Comparison of ENCODE assay signal across 10 cellular contexts in genomic region chr12:113955109-113955970, GRCh38. TPM values are rescaled to one million over a fixed set of nuclear protein-coding genes. Genes with fewer than 3 reads are reported as not detected.
DNase-seq lines count a peak whose midpoint lies in the region; ATAC-seq and TF ChIP-seq lines count a peak whose summit lies in the region.
"Had no signal": no experiment of that assay in that cellular context is flagged by ENCODE, and none has a peak within 500 bp of the region (broad histone marks: within the 10 kb centered on the region; RNA-seq: fewer than 3 reads in every experiment).

No MANE protein-coding gene starts in this region.

- peak; percentile 37 for DNase-seq in Daoy (ENCODE audit: low read depth)
- DNase-seq in HUDEP-2 (lab: John Stamatoyannopoulos, UW; ENCODE audit: unreplicated experiment in 76 of 76): peak in 44 of 76 experiments; percentile 1 to 58 (median 18)
- peak; percentile 72 for DNase-seq in WTC11 (ENCODE audit: low spot score)
- peak; percentile 34 for DNase-seq in kidney tubule cell (ENCODE audit: low spot score)
- no peak for DNase-seq in effector CD8-positive, alpha-beta T cell (lab: John Stamatoyannopoulos, UW)
- no peak for DNase-seq in globus pallidus (ENCODE audit: low spot score)
- DNase-seq: activated naive CD4-positive, alpha-beta T cell treated with anti-CD3 and anti-CD28 coated beads, Interleukin-2, amount 50 U/mL, for 16 hours; NCI-H446 had no signal

- ATAC-seq in WTC11: peak; percentile 94
- ATAC-seq in HG02610 (IDR thresholded peaks at IDR 0.05; ENCODE audit: unreplicated experiment): no peak
- ATAC-seq in HG02588 (IDR thresholded peaks at IDR 0.05; ENCODE audit: unreplicated experiment): no peak

- no peaks in the 10 kb centered on the region for H3K27me3 Mint-ChIP-seq in WTC11 (ENCODE audit: low read depth)

- H3K9me3 Mint-ChIP-seq in WTC11: no peaks in the 10 kb centered on the region

- peaks cover 41% of the 10 kb centered on the region for H3K36me3 Mint-ChIP-seq in WTC11

- H3K4me1 Mint-ChIP-seq in WTC11: no peaks in the 10 kb centered on the region

- no peak overlapping the region for H3K27ac Mint-ChIP-seq in WTC11

- POLR2A ChIA-PET in WTC11 (lab: Charles Lee): no interaction called here

- CTCF ChIA-PET in WTC11 (lab: Charles Lee): interaction anchor here (0.7 to 1.8 kb wide), 12 partner anchors 11 to 553 kb away, joined by 3 to 13 read pairs (median 4); partner anchors contain the start of gene RBM19

- H3K4me3 Mint-ChIP-seq in WTC11: no peak overlapping the region

- TF ChIP-seq CTCF in WTC11 (IDR thresholded peaks at IDR 0.05): peak; percentile 54; the same call in 1 of the 2 replicates

TF ChIP-seq in WTC11, 78 proteins besides CTCF, POLR2A, EP300 and RAD21:
- no peak for TF ChIP-seq PRRX2 (CRISPR knock-in tag; IDR thresholded peaks at IDR 0.05)
- no peak for TF ChIP-seq NR2C2 (CRISPR knock-in tag; IDR thresholded peaks at IDR 0.05)
- no peak for TF ChIP-seq CBFB (CRISPR knock-in tag; IDR thresholded peaks at IDR 0.05; ENCODE audit: low read depth)
- no peak for TF ChIP-seq ZNF219 (CRISPR knock-in tag; IDR thresholded peaks at IDR 0.05; ENCODE audit: borderline replicate concordance)
- no peak for TF ChIP-seq GRHL2 (CRISPR knock-in tag; IDR thresholded peaks at IDR 0.05; ENCODE audit: insufficient replicate concordance, severe bottlenecking)
- TF ChIP-seq ZSCAN18 (CRISPR knock-in tag; IDR thresholded peaks at IDR 0.05): no peak
- TF ChIP-seq RORB (CRISPR knock-in tag; IDR thresholded peaks at IDR 0.05): no peak
- TF ChIP-seq ZNF425 (CRISPR knock-in tag; conservative IDR thresholded peaks at IDR 0.05): no peak
- TF ChIP-seq E2F1 (CRISPR knock-in tag; IDR thresholded peaks at IDR 0.05): no peak
- no peak for TF ChIP-seq ZNF512 (CRISPR knock-in tag; IDR thresholded peaks at IDR 0.05; ENCODE audit: borderline replicate concordance)
- TF ChIP-seq NFATC4 (CRISPR knock-in tag; IDR thresholded peaks at IDR 0.05): no peak
- no peak for TF ChIP-seq ZMAT4 (CRISPR knock-in tag; IDR thresholded peaks at IDR 0.05)
- TF ChIP-seq NFE2L1 (CRISPR knock-in tag; IDR thresholded peaks at IDR 0.05): no peak
- no peak for TF ChIP-seq SOX15 (CRISPR knock-in tag; IDR thresholded peaks at IDR 0.05)
- TF ChIP-seq SMAD3 (CRISPR knock-in tag; IDR thresholded peaks at IDR 0.05; ENCODE audit: borderline replicate concordance): no peak

RNA-seq across cellular contexts. Expression of gene RBM19, which starts 10.8 kb away (rescaled TPM):
- 18.6 and 26.3 TPM in 2 replicates for total RNA-seq in Daoy (2014; rRNA removed; shearing (Covaris generic))
- total RNA-seq in WTC11 (2021): 41.2 to 60.1 TPM (median 42.0 TPM) in 3 replicates

Comparison
In these comparisons a context has a peak if more than half of its experiments do, and no peak if none do; other contexts are left out.
1. DNase-seq: peak in Daoy (single experiment), HUDEP-2 (44 of 76), WTC11 (single experiment) and kidney tubule cell (single experiment); none in effector CD8-positive, alpha-beta T cell (single experiment) and globus pallidus (single experiment).